ENCODE assay signal across 10 cellular contexts in genomic region chr12:55060470-55060869, GRCh38. TPM values are rescaled to one million over a fixed set of nuclear protein-coding genes. Genes with fewer than 3 reads are reported as not detected.
A peak's percentile ranks its signal among the peaks of the same experiment; 100 is the strongest.
DNase-seq lines count a peak whose midpoint lies in the region; ATAC-seq lines count a peak whose summit lies in the region.
"Had no signal": no experiment of that assay in that cellular context is flagged by ENCODE, and none has a peak within 500 bp of the region (broad histone marks: within the 10 kb centered on the region; RNA-seq: fewer than 3 reads in every experiment).

No MANE protein-coding gene starts in this region.

- H3K9me3 ChIP-seq in SJCRH30 (replicated peaks): no peaks in the 10 kb centered on the region

- no peaks in the 10 kb centered on the region for H3K36me3 ChIP-seq in SJCRH30
- H3K36me3 ChIP-seq: cardiac muscle cell had no signal

- peak; percentile 100 for ATAC-seq in HG02610 (IDR thresholded peaks at IDR 0.05; ENCODE audit: unreplicated experiment)

- no peak overlapping the region for H3K4me3 ChIP-seq in SJCRH30
- H3K4me3 ChIP-seq: cardiac muscle cell had no signal

- H3K27me3 ChIP-seq in SJCRH30: no peaks in the 10 kb centered on the region
- H3K27me3 ChIP-seq: cardiac muscle cell had no signal

- DNase-seq in DMS 273 (lab: John Stamatoyannopoulos, UW; ENCODE audit: unreplicated experiment) (peak; percentile 21), DMS 273 treated with DMSO at 0.1 percent for 48 hours (lab: John Stamatoyannopoulos, UW) (no peak), NCI-H446 treated with DMSO at 0.1 percent for 48 hours (lab: John Stamatoyannopoulos, UW) (peak; percentile 51), SJCRH30 (no peak), activated gamma-delta T cell treated with Interleukin-2 at 50 U/mL for 16 hours (no peak), HT-29 (ENCODE audit: low spot score) (no peak)
- DNase-seq in stimulated activated CD4-positive, alpha-beta T cell treated with anti-CD3 and anti-CD28 coated beads, Interleukin-1b, Interleukin-23, amount 100 ng/mL, for 48 hours: peak; percentile 68

- H3K27ac ChIP-seq in SJCRH30: no peak overlapping the region
- H3K27ac ChIP-seq: 22Rv1, cardiac muscle cell had no signal

- peaks cover 9% of the 10 kb centered on the region for H3K4me1 ChIP-seq in SJCRH30

RNA-seq across cellular contexts. Expression of gene NEUROD4, which starts 40.7 kb away (rescaled TPM):
- total RNA-seq in SJCRH30 (2014; rRNA removed; shearing (Covaris generic)): not detected in 2 replicates
- not detected in 2 replicates for total RNA-seq in HT-29 (2014; rRNA removed; shearing (Covaris generic))
- total RNA-seq: cardiac muscle cell had no signal

Comparison
In these comparisons a context has a peak if more than half of its experiments do, and no peak if none do; other contexts are left out.
1. DNase-seq: peak in DMS 273 (single experiment), NCI-H446 treated with DMSO at 0.1 percent for 48 hours (single experiment) and stimulated activated CD4-positive, alpha-beta T cell treated with anti-CD3 and anti-CD28 coated beads, Interleukin-1b, Interleukin-23, amount 100 ng/mL, for 48 hours (single experiment); none in DMS 273 treated with DMSO at 0.1 percent for 48 hours (single experiment), SJCRH30 (0 of 2), activated gamma-delta T cell treated with Interleukin-2 at 50 U/mL for 16 hours (single experiment) and HT-29 (single experiment).